In the genomic region with DNA sequence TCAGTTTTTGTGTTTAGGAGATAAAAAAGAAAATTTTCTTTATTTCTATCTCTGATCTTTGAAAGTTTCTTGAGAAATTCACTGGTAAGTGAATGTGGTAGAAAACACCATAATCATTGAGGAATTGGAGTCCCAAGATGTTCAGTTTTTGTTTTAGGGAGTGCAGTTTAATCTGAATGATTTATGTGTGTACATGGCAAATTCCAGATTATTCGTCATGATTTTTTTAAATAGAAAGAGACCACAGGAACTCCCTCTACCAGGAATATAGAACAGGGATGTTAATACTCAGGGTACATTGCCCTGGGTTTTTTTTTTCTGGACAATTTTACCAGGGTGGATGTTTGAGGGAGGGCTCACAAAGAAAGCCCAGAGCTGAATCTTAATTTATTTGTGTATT, we compare ENCODE assay signal across 21 cellular contexts.
DNase-seq lines count a peak whose midpoint lies in the region; ATAC-seq, FAIRE-seq and TF ChIP-seq lines count a peak whose summit lies in the region.
"Had no signal": no experiment of that assay in that cellular context is flagged by ENCODE, and none has a peak within 500 bp of the region (broad histone marks: within the 10 kb centered on the region; RNA-seq: fewer than 3 reads in every experiment).

No MANE protein-coding gene starts in this region.

- H3K27me3 ChIP-seq in body of pancreas (no peaks in the 10 kb centered on the region), esophagus muscularis mucosa (no peaks in the 10 kb centered on the region), rectal smooth muscle tissue (ENCODE audit: control insufficient read depth, insufficient read depth, low read length) (no peaks in the 10 kb centered on the region), tibial artery (no peaks in the 10 kb centered on the region)
- H3K27me3 ChIP-seq: SJCRH30 had no signal

- TF ChIP-seq POLR2A in body of pancreas (IDR thresholded peaks at IDR 0.05): no peak
- no peak for TF ChIP-seq POLR2A in esophagus muscularis mucosa (IDR thresholded peaks at IDR 0.05; ENCODE audit: low read depth)

- H3K36me3 ChIP-seq in body of pancreas (replicated peaks in 1 of 2; ENCODE audit: insufficient read depth in 1 of 2, low read depth in 2 of 2) (no peaks in the 10 kb centered on the region), esophagus muscularis mucosa (peaks cover 0 to 40% (median 23%) of the 10 kb centered on the region in 4 donors), rectal smooth muscle tissue (ENCODE audit: control insufficient read depth, insufficient read depth, low read length) (peaks cover 15% of the 10 kb centered on the region), tibial artery (peaks cover 22 to 33% (median 26%) of the 10 kb centered on the region in 3 donors), kidney (ENCODE audit: control insufficient read depth in 1 of 2, insufficient read depth in 2 of 2, low read length in 2 of 2) (peaks cover 9 to 21% of the 10 kb centered on the region in 2 donors)

- ATAC-seq in body of pancreas (no peak), GM18861 (IDR thresholded peaks at IDR 0.05; ENCODE audit: unreplicated experiment) (no peak)

- WGBS in body of pancreas, 2 donors: 15 to 23% methylated on average over 1 of the region's 1 CpG
- 66% methylated on average over 1 of the region's 1 CpG for WGBS in esophagus muscularis mucosa

- intact Hi-C loops in body of pancreas (cut with DNase I) (no loop called here), esophagus muscularis mucosa (cut with DNase I) (no loop called here), tibial artery (cut with DNase I; ENCODE audit: low total_unique reads) (no loop called here), kidney (cut with DNase I) (no loop called here)

- H3K4me1 ChIP-seq in body of pancreas (peaks cover 89% of the 10 kb centered on the region), esophagus muscularis mucosa (peaks cover 52 to 77% (median 64%) of the 10 kb centered on the region in 4 donors), rectal smooth muscle tissue (ENCODE audit: control insufficient read depth, insufficient read depth, low read length) (peaks cover 18% of the 10 kb centered on the region), tibial artery (peaks cover 0 to 61% (median 28%) of the 10 kb centered on the region in 4 donors), kidney (ENCODE audit: control insufficient read depth in 1 of 2, insufficient read depth in 1 of 2, low read depth in 1 of 2, low read length in 2 of 2) (peaks cover 5 to 8% of the 10 kb centered on the region in 2 donors)

- TF ChIP-seq CTCF in body of pancreas (IDR thresholded peaks at IDR 0.05): no peak
- TF ChIP-seq CTCF in esophagus muscularis mucosa (IDR thresholded peaks at IDR 0.05): no peak
- no peak for TF ChIP-seq CTCF in tibial artery (IDR thresholded peaks at IDR 0.05)
- no peak for TF ChIP-seq CTCF in kidney (IDR thresholded peaks at IDR 0.05; ENCODE audit: borderline replicate concordance, extremely low read depth, insufficient read depth)

- no peaks in the 10 kb centered on the region for H3K9me3 ChIP-seq in body of pancreas
- H3K9me3 ChIP-seq in esophagus muscularis mucosa: no peaks in the 10 kb centered on the region
- no peaks in the 10 kb centered on the region for H3K9me3 ChIP-seq in tibial artery
- no peaks in the 10 kb centered on the region for H3K9me3 ChIP-seq in kidney (ENCODE audit: control insufficient read depth in 1 of 2, low read length in 2 of 2)
- H3K9me3 ChIP-seq: SJCRH30 had no signal

- peak overlapping the region in 3 of 4 donors; percentile 4 to 49 (median 23) for H3K27ac ChIP-seq in body of pancreas
- H3K27ac ChIP-seq in esophagus muscularis mucosa (replicated peaks in 1 of 4): peak overlapping the region in 3 of 4 donors; percentile 11 to 66 (median 45)
- peak overlapping the region; percentile 56 for H3K27ac ChIP-seq in rectal smooth muscle tissue (ENCODE audit: low read depth, low read length)
- peak overlapping the region; percentile 60 to 65 for H3K27ac ChIP-seq in tibial artery
- no peak overlapping the region for H3K27ac ChIP-seq in kidney (ENCODE audit: low read depth in 2 of 2, low read length in 2 of 2)
- H3K27ac ChIP-seq: SJCRH30, VCaP had no signal

- FAIRE-seq in kidney (lab: Jason Lieb, UNC): no peak
- FAIRE-seq: GM18507, HTR-8/SVneo had no signal

- no peak for DNase-seq in body of pancreas
- no peak for DNase-seq in esophagus muscularis mucosa (ENCODE audit: extremely low spot score)
- no peak for DNase-seq in tibial artery
- no peak for DNase-seq in kidney
- DNase-seq in NCI-H2171 treated with DMSO at 0.1 percent for 48 hours (lab: John Stamatoyannopoulos, UW): no peak
- DNase-seq: activated CD4-positive, alpha-beta T cell treated with anti-CD3 and anti-CD28 coated beads for 4 hours; activated T-cell treated with anti-CD3 and anti-CD28 coated beads for 4 hours; CD8-positive, alpha-beta memory T cell; immature natural killer cell; naive B cell; NCI-H1048; NCI-H1694; stimulated activated naive CD4-positive, alpha-beta T cell; T1000 had no signal

- H3K4me3 ChIP-seq in body of pancreas (no peak overlapping the region), esophagus muscularis mucosa (no peak overlapping the region), rectal smooth muscle tissue (ENCODE audit: low read length) (no peak overlapping the region), tibial artery (no peak overlapping the region), kidney (ENCODE audit: low read length in 2 of 2) (no peak overlapping the region)
- H3K4me3 ChIP-seq: SJCRH30, skin epidermis had no signal

- H3K9ac ChIP-seq in rectal smooth muscle tissue (ENCODE audit: low read length) (no peak overlapping the region), kidney (ENCODE audit: low read length in 2 of 2) (no peak overlapping the region)

- no peak for TF ChIP-seq EP300 in esophagus muscularis mucosa (IDR thresholded peaks at IDR 0.05)

Comparison
In these comparisons a context has a peak if more than half of its experiments do, and no peak if none do; other contexts are left out.
1. H3K27ac ChIP-seq: peak in body of pancreas (3 of 4), esophagus muscularis mucosa (3 of 4), rectal smooth muscle tissue (single experiment) and tibial artery (2 of 2); none in kidney (0 of 2).